Comparison of ENCODE assay signal across 8 cellular contexts in the genomic region with DNA sequence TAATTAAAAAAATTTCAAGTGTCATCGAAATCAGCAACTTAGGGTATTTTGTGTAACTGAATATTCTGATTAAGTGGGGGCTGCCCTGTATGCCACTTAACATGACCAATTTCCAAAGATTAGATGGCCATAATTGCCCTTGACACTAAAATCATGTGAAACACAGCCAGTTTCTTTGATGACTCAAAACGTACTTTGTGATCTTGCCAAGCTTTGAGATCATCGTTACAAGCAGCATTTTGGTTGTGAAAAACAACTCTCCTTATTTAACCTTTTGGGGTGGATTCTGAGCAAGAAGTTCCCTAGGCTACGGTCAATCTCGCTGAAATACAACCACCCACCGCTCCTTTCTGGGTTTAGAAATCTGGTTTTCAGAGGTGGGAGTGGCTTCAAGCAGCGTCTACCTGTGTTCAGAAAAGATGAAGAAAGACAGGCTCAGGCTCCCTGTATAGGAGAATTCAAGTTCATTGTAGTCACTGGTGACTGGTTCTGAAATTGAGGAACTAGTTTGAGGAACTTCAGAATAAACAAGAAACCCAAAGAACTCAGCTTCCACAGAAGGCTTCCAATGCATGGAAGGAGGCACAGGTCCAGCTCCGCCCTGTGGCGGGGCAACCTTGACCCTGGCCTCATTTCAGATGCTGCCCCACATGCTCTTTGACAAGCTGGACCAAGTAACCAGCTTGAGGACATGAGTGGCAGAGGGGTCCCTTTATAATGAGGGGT. TPM values are rescaled to one million over a fixed set of nuclear protein-coding genes. Genes with fewer than 3 reads are reported as not detected.
DNase-seq lines count a peak whose midpoint lies in the region; ATAC-seq and TF ChIP-seq lines count a peak whose summit lies in the region.

No MANE protein-coding gene starts in this region.

- no peak overlapping the region for H2AFZ ChIP-seq in GM23338

- no peaks in the 10 kb centered on the region for H3F3A ChIP-seq in GM23338 (replicated peaks; ENCODE audit: low read depth)

- H3K27me3 Mint-ChIP-seq in GM23338 (ENCODE audit: insufficient read depth, low read depth, poor library complexity) = peaks cover 8% of the 10 kb centered on the region

- H3K4me1 Mint-ChIP-seq in GM23338 = peaks cover 17% of the 10 kb centered on the region; the same call in 2 of the 3 replicates

- TF ChIP-seq CTCF in GM23338 (conservative IDR thresholded peaks at IDR 0.05; ENCODE audit: low read depth in 2 of 2) (no peak), cardiac fibroblast (IDR thresholded peaks at IDR 0.05; ENCODE audit: low read depth, low read length) (no peak), upper lobe of right lung (IDR thresholded peaks at IDR 0.05) (no peak)

- H4K20me1 ChIP-seq in GM23338 (replicated peaks; ENCODE audit: insufficient read depth) = peaks cover 10% of the 10 kb centered on the region; the same call in 1 of the 2 replicates

- no peak for ATAC-seq in GM23338
- peak; percentile 46 for ATAC-seq in upper lobe of right lung

- H3K4me3 ChIP-seq in GM23338 = no peak overlapping the region
- no peak overlapping the region for H3K4me3 ChIP-seq in cardiac fibroblast (replicated peaks in 1 of 2; ENCODE audit: low read depth in 2 of 2, low read length in 2 of 2)
- H3K4me3 ChIP-seq in upper lobe of right lung = no peak overlapping the region

- peak; percentile 94 for DNase-seq in CD1c-positive myeloid dendritic cell (ENCODE audit: extremely low spot score)
- DNase-seq in GM23338 (ENCODE audit: low spot score) = no peak
- peak; percentile 74 for DNase-seq in SIG-M5 (lab: John Stamatoyannopoulos, UW)
- peak; percentile 93 for DNase-seq in cardiac fibroblast (ENCODE audit: low read depth in 2 of 2)
- DNase-seq in middle frontal gyrus (ENCODE audit: extremely low spot score, low spot score) = peak; percentile 20
- no peak for DNase-seq in upper lobe of right lung
- DNase-seq in ureter (ENCODE audit: low spot score) = no peak
- no peak for DNase-seq in NCI-H1417 (lab: John Stamatoyannopoulos, UW)

- H3K27me3 ChIP-seq in GM23338 (ENCODE audit: insufficient read depth) = no peaks in the 10 kb centered on the region
- no peaks in the 10 kb centered on the region for H3K27me3 ChIP-seq in upper lobe of right lung

- intact Hi-C loops in upper lobe of right lung (cut with DNase I) = no loop called here

- peak overlapping the region; percentile 62; the same call in 1 of the 2 replicates for H3K27ac Mint-ChIP-seq in GM23338

- H3K79me2 ChIP-seq in GM23338 (replicated peaks; ENCODE audit: insufficient read depth) = peaks cover 28% of the 10 kb centered on the region

- H3K9me2 ChIP-seq in GM23338 (ENCODE audit: insufficient read depth) = no peaks in the 10 kb centered on the region

- no peaks in the 10 kb centered on the region for H3K36me3 ChIP-seq in GM23338 (ENCODE audit: insufficient read depth)
- H3K36me3 ChIP-seq in upper lobe of right lung = no peaks in the 10 kb centered on the region

- H3K36me3 Mint-ChIP-seq in GM23338 (ENCODE audit: low read depth) = no peaks in the 10 kb centered on the region; the same call in 1 of the 3 replicates

- H3K4me1 ChIP-seq in GM23338 (ENCODE audit: insufficient read depth) (peaks cover 8% of the 10 kb centered on the region; the same call in 1 of the 2 replicates), upper lobe of right lung (peaks cover 82% of the 10 kb centered on the region)

- H3K9me3 ChIP-seq in upper lobe of right lung = no peaks in the 10 kb centered on the region

- H3K4me2 ChIP-seq in GM23338 = no peak overlapping the region

- no peak overlapping the region for H3K4me3 Mint-ChIP-seq in GM23338

- H3K27ac ChIP-seq in GM23338 (ENCODE audit: low read depth) (no peak overlapping the region), upper lobe of right lung (peak overlapping the region; percentile 79)

- no peaks in the 10 kb centered on the region for H3K9me3 Mint-ChIP-seq in GM23338

TF ChIP-seq in GM23338, 12 proteins besides CTCF, POLR2A, EP300 and RAD21 (continues in another document):
- TF ChIP-seq NANOG (IDR thresholded peaks at IDR 0.05; ENCODE audit: borderline replicate concordance) (no peak), CREB1 (CRISPR knock-in tag; IDR thresholded peaks at IDR 0.05; ENCODE audit: low read depth) (no peak), EZH2phosphoT487 (IDR thresholded peaks at IDR 0.05; ENCODE audit: unreplicated experiment) (no peak), JUNB (IDR thresholded peaks at IDR 0.05; ENCODE audit: unreplicated experiment) (no peak), ZNF114 (CRISPR knock-in tag; IDR thresholded peaks at IDR 0.05) (no peak), STAT1 (IDR thresholded peaks at IDR 0.05; ENCODE audit: unreplicated experiment) (no peak), ZNF331 (CRISPR knock-in tag; IDR thresholded peaks at IDR 0.05; ENCODE audit: low read depth) (no peak), POLR2AphosphoS5 (IDR thresholded peaks at IDR 0.05; ENCODE audit: low read depth) (no peak)
- TF ChIP-seq, protein P1, sequence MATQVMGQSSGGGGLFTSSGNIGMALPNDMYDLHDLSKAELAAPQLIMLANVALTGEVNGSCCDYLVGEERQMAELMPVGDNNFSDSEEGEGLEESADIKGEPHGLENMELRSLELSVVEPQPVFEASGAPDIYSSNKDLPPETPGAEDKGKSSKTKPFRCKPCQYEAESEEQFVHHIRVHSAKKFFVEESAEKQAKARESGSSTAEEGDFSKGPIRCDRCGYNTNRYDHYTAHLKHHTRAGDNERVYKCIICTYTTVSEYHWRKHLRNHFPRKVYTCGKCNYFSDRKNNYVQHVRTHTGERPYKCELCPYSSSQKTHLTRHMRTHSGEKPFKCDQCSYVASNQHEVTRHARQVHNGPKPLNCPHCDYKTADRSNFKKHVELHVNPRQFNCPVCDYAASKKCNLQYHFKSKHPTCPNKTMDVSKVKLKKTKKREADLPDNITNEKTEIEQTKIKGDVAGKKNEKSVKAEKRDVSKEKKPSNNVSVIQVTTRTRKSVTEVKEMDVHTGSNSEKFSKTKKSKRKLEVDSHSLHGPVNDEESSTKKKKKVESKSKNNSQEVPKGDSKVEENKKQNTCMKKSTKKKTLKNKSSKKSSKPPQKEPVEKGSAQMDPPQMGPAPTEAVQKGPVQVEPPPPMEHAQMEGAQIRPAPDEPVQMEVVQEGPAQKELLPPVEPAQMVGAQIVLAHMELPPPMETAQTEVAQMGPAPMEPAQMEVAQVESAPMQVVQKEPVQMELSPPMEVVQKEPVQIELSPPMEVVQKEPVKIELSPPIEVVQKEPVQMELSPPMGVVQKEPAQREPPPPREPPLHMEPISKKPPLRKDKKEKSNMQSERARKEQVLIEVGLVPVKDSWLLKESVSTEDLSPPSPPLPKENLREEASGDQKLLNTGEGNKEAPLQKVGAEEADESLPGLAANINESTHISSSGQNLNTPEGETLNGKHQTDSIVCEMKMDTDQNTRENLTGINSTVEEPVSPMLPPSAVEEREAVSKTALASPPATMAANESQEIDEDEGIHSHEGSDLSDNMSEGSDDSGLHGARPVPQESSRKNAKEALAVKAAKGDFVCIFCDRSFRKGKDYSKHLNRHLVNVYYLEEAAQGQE (IDR thresholded peaks at IDR 0.05; ENCODE audit: unreplicated experiment) = no peak
- TF ChIP-seq, protein P2, sequence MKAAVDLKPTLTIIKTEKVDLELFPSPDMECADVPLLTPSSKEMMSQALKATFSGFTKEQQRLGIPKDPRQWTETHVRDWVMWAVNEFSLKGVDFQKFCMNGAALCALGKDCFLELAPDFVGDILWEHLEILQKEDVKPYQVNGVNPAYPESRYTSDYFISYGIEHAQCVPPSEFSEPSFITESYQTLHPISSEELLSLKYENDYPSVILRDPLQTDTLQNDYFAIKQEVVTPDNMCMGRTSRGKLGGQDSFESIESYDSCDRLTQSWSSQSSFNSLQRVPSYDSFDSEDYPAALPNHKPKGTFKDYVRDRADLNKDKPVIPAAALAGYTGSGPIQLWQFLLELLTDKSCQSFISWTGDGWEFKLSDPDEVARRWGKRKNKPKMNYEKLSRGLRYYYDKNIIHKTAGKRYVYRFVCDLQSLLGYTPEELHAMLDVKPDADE (IDR thresholded peaks at IDR 0.05) = no peak

RNA-seq across cellular contexts. Expression of a gene that starts 9.4 kb away (rescaled TPM):
- 3.9 and 4.9 TPM in 2 replicates for total RNA-seq in GM23338 (2014; rRNA removed; shearing (Covaris generic))
- polyA plus RNA-seq in GM23338 (2016; fragmentation: Nextera tagmentation; extraction: Ambion mirVana) = 1.3 and 1.4 TPM in 2 replicates
- total RNA-seq in upper lobe of right lung (9.9 TPM), ureter (18.7 TPM)

RNA-seq across cellular contexts. Expression of a gene that starts 45.6 kb away (rescaled TPM):
- total RNA-seq in GM23338 (2014; rRNA removed; shearing (Covaris generic)) = not detected in 2 replicates
- polyA plus RNA-seq in GM23338 (2016; fragmentation: Nextera tagmentation; extraction: Ambion mirVana) = 0.23 TPM in 1 of 2 replicates, not detected in the other
- total RNA-seq in upper lobe of right lung = not detected
- total RNA-seq in ureter = not detected

Comparison
In these comparisons a context has a peak if more than half of its experiments do, and no peak if none do; other contexts are left out.
1. DNase-seq: peak in CD1c-positive myeloid dendritic cell (single experiment), SIG-M5 (single experiment), cardiac fibroblast (2 of 2) and middle frontal gyrus (single experiment); none in GM23338 (single experiment), upper lobe of right lung (single experiment), ureter (single experiment) and NCI-H1417 (0 of 3).